ENCODE assay signal across 1 cellular context in the genomic region with DNA sequence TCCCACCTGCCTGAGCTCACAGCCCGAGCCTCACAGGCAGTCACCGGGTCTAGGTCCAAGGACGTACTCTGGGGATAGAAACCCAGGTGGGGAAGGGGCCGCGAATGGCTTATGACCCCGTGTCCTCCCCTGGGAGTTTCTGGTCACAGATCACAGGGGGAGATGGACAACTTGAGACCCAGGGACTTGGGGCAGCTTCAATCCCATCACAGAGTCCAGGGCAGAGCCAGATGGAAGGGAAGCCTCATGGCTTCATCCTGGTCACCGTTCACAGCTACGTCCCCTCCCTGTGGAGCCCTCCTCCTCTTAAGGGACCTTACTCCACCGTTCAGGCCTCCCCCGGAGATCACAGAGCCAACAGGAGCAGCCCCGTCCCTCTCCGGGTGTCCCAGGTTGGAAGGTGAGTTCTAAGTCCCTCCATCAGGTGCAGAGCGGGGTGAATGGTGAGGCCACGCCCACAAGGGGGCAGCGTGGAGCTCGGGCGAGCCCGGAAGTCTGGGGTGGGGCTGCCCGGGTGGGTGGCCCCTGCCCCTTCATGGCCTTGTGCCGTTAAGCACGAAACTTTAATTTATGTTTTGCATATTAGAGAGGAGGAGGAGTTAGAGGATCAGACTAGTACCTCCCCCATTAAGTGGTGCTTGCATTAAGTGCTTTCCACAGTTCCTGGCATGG.
TF ChIP-seq lines count a peak whose summit lies in the region.

No MANE protein-coding gene starts in this region.

TF ChIP-seq in HepG2, 621 proteins besides CTCF, POLR2A, EP300 and RAD21:
- TF ChIP-seq ELF1 (CRISPR knock-in tag; IDR thresholded peaks at IDR 0.05) (peak; percentile 69), ETV5 (CRISPR knock-in tag; IDR thresholded peaks at IDR 0.05; ENCODE audit: borderline replicate concordance) (0 out of 2 replicates have a peak, but pooled peaks have one; percentile 42), GABPB1 (CRISPR knock-in tag; IDR thresholded peaks at IDR 0.05) (peak; percentile 69), KDM2A (CRISPR knock-in tag; IDR thresholded peaks at IDR 0.05; ENCODE audit: borderline replicate concordance, low read depth) (peak; percentile 38; the same call in 1 of the 2 replicates), SAP130 (CRISPR knock-in tag; IDR thresholded peaks at IDR 0.05; ENCODE audit: low read depth) (0 out of 2 replicates have a peak, but pooled peaks have one; percentile 26)
- TF ChIP-seq, protein P1, sequence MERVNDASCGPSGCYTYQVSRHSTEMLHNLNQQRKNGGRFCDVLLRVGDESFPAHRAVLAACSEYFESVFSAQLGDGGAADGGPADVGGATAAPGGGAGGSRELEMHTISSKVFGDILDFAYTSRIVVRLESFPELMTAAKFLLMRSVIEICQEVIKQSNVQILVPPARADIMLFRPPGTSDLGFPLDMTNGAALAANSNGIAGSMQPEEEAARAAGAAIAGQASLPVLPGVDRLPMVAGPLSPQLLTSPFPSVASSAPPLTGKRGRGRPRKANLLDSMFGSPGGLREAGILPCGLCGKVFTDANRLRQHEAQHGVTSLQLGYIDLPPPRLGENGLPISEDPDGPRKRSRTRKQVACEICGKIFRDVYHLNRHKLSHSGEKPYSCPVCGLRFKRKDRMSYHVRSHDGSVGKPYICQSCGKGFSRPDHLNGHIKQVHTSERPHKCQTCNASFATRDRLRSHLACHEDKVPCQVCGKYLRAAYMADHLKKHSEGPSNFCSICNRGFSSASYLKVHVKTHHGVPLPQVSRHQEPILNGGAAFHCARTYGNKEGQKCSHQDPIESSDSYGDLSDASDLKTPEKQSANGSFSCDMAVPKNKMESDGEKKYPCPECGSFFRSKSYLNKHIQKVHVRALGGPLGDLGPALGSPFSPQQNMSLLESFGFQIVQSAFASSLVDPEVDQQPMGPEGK (CRISPR knock-in tag; IDR thresholded peaks at IDR 0.05): peak; percentile 50; the same call in 1 of the 2 replicates
